In the genomic region with DNA sequence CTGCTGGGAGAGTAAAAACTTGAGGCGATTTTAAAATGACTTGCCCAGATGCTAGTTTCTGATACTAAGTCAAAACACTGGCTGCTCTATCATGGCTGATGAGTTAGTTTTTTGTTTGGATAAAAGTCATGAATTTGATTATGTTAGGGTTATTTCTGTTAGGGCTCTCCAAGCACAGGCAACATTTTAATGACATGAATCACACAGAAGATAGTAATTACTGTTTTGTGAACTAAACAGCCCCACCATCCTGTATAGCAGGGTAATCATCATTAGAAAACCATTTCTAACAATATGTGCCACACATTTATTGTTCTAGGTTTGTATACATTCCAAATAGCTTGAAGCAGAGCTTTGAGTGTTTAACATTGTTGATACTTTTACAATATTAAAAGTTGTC, we compare ENCODE assay signal across 20 cellular contexts.
"Had no signal": no experiment of that assay in that cellular context is flagged by ENCODE, and none has a peak within 500 bp of the region (broad histone marks: within the 10 kb centered on the region; RNA-seq: fewer than 3 reads in every experiment).

No MANE protein-coding gene starts in this region.

- H3K4me1 ChIP-seq: body of pancreas, heart left ventricle, right lobe of liver, transverse colon had no signal

- H3K27me3 ChIP-seq: body of pancreas, heart left ventricle, right lobe of liver, transverse colon had no signal

- H3K27ac ChIP-seq: body of pancreas, heart left ventricle, right lobe of liver, transverse colon had no signal

- H3K4me3 ChIP-seq: body of pancreas, heart left ventricle, mucosa of descending colon, right lobe of liver, transverse colon had no signal

- H3K9me3 ChIP-seq: body of pancreas, heart left ventricle, mucosa of descending colon, right lobe of liver, transverse colon had no signal

- H3K36me3 ChIP-seq: heart left ventricle, right lobe of liver, transverse colon had no signal

- FAIRE-seq: small intestine, TTC549, urothelium cell line had no signal

- DNase-seq: activated CD4-positive, alpha-beta T cell treated with anti-CD3 and anti-CD28 coated beads for 1 hour; activated CD4-positive, alpha-beta T cell treated with anti-CD3 and anti-CD28 coated beads, Interleukin-2, amount 50 U/mL, for 1 hour; activated CD8-positive, alpha-beta T cell treated with anti-CD3 and anti-CD28 coated beads, Interleukin-2, amount 10 ng/mL, durations not matched to agents 7 days and 5 days; activated gamma-delta T cell treated with Interleukin-2 at 50 U/mL for 16 hours; anterior cingulate cortex; body of pancreas; erythroblast; heart left ventricle; islet precursor cell; left colon; mucosa of descending colon; naive B cell; occipital lobe; right lobe of liver; small intestine; stimulated activated CD4-positive, alpha-beta T cell treated with anti-CD3 and anti-CD28 coated beads, Interleukin-15, amount 100 ng/mL, for 24 hours; stimulated activated naive B cell treated with anti-CD40 and anti-IgM and Interleukin-4, amounts not matched to agents 10 μg/mL and 1 μg/mL and 100 μg/mL, for 72 hours; transverse colon had no signal
